17 cellular contexts compared by ENCODE assay signal in genomic region chr17:43939886-43940285, GRCh38. TPM values are rescaled to one million over a fixed set of nuclear protein-coding genes. Genes with fewer than 3 reads are reported as not detected.
A peak's percentile ranks its signal among the peaks of the same experiment; 100 is the strongest.
DNase-seq lines count a peak whose midpoint lies in the region; ATAC-seq and TF ChIP-seq lines count a peak whose summit lies in the region.
"Had no signal": no experiment of that assay in that cellular context is flagged by ENCODE, and none has a peak within 500 bp of the region (broad histone marks: within the 10 kb centered on the region; RNA-seq: fewer than 3 reads in every experiment).

No MANE protein-coding gene starts in this region.

- H3K4me1 Mint-ChIP-seq in central memory CD8-positive, alpha-beta T cell = peaks cover 5% of the 10 kb centered on the region
- H3K4me1 Mint-ChIP-seq in chondrocyte (ENCODE audit: low read depth) = peaks cover 3% of the 10 kb centered on the region

- no peak overlapping the region for H2AK5ac ChIP-seq in neuronal stem cell (ENCODE audit: low read depth, low read length)

- H3K79me1 ChIP-seq in neuronal stem cell (ENCODE audit: low read depth, low read length) = no peaks in the 10 kb centered on the region

- H3K27me3 Mint-ChIP-seq in central memory CD8-positive, alpha-beta T cell = no peaks in the 10 kb centered on the region
- H3K27me3 Mint-ChIP-seq in chondrocyte (ENCODE audit: low read depth) = peaks cover 11% of the 10 kb centered on the region

- H3K14ac ChIP-seq in neuronal stem cell (ENCODE audit: low read length) = no peak overlapping the region

- no peak overlapping the region for H2BK5ac ChIP-seq in neuronal stem cell (ENCODE audit: low read length)

- no peak overlapping the region for H4K91ac ChIP-seq in neuronal stem cell (ENCODE audit: low read depth, low read length, poor library complexity)

- H3K36me3 Mint-ChIP-seq in central memory CD8-positive, alpha-beta T cell (ENCODE audit: insufficient read depth) = peaks cover 1% of the 10 kb centered on the region
- H3K36me3 Mint-ChIP-seq in chondrocyte (ENCODE audit: low read depth) = no peaks in the 10 kb centered on the region
- H3K36me3 Mint-ChIP-seq: CD8-positive, alpha-beta T cell had no signal

- H3K4ac ChIP-seq in neuronal stem cell (ENCODE audit: low read length) = no peak overlapping the region

- H3K27ac ChIP-seq in BLaER1 treated with 17β-estradiol and CSF1 and Interleukin-3, amounts not matched to agents 10 nM and 100 nM = no peak overlapping the region
- H3K27ac ChIP-seq in neuronal stem cell (replicated peaks; ENCODE audit: low read length) (no peak overlapping the region), esophagus muscularis mucosa (replicated peaks in 1 of 4) (no peak overlapping the region)
- H3K27ac ChIP-seq: KMS-11 had no signal

- peak overlapping the region; percentile 69 for H3K4me3 Mint-ChIP-seq in central memory CD8-positive, alpha-beta T cell
- H3K4me3 Mint-ChIP-seq in chondrocyte (ENCODE audit: unreplicated experiment) = no peak overlapping the region
- H3K4me3 Mint-ChIP-seq: GM23338, HFFc6 had no signal

- no peak overlapping the region for H2BK120ac ChIP-seq in neuronal stem cell (ENCODE audit: low read depth, low read length)

- peak overlapping the region in 8 of 11 experiments; percentile 71 to 93 (median 88); a peak in 12 of 22 replicates for H3K4me2 ChIP-seq in BLaER1 treated with 17β-estradiol and CSF1 and Interleukin-3, amounts not matched to agents 10 nM and 100 nM
- H3K4me2 ChIP-seq in neuronal stem cell (ENCODE audit: insufficient read depth, low read length, poor library complexity, severe bottlenecking) = no peak overlapping the region
- H3K4me2 ChIP-seq: GM23338, KMS-11 had no signal

- no peak overlapping the region for H4K8ac ChIP-seq in neuronal stem cell (ENCODE audit: low read depth, low read length)

- no peaks in the 10 kb centered on the region for H4K20me1 ChIP-seq in BLaER1 treated with 17β-estradiol and CSF1 and Interleukin-3, amounts not matched to agents 10 nM and 100 nM

- intact Hi-C loops in esophagus muscularis mucosa (cut with DNase I) = loop anchor here (5.0 kb wide), 1 partner anchor 52 kb away; no protein-coding TSS in a partner anchor

- H2BK15ac ChIP-seq in neuronal stem cell (ENCODE audit: low read length) = peak overlapping the region; percentile 40

- no peaks in the 10 kb centered on the region for H3K9me3 Mint-ChIP-seq in central memory CD8-positive, alpha-beta T cell
- H3K9me3 Mint-ChIP-seq in chondrocyte (ENCODE audit: low read depth) = no peaks in the 10 kb centered on the region
- H3K9me3 Mint-ChIP-seq: CD8-positive, alpha-beta T cell; GM23338; HFFc6 had no signal

- no peak overlapping the region for H3K27ac Mint-ChIP-seq in central memory CD8-positive, alpha-beta T cell (ENCODE audit: low read depth)
- H3K27ac Mint-ChIP-seq in chondrocyte (ENCODE audit: unreplicated experiment) = no peak overlapping the region
- H3K27ac Mint-ChIP-seq: CD8-positive, alpha-beta T cell; GM23338; HFFc6 had no signal

- no peak overlapping the region for H3K4me3 ChIP-seq in BLaER1 treated with 17β-estradiol and CSF1 and Interleukin-3, amounts not matched to agents 10 nM and 100 nM
- no peak overlapping the region for H3K4me3 ChIP-seq in neuronal stem cell (ENCODE audit: low read length in 2 of 2)
- no peak overlapping the region for H3K4me3 ChIP-seq in esophagus muscularis mucosa
- H3K4me3 ChIP-seq: GM23338 had no signal

- H2AFZ ChIP-seq in neuronal stem cell (ENCODE audit: low read length) = no peak overlapping the region
- H2AFZ ChIP-seq: GM23338 had no signal

- no peak overlapping the region for H2BK12ac ChIP-seq in neuronal stem cell (ENCODE audit: low read length)

- H3K23ac ChIP-seq in neuronal stem cell (ENCODE audit: low read depth, low read length, poor library complexity) = no peak overlapping the region

- H3K9ac ChIP-seq in BLaER1 treated with 17β-estradiol and CSF1 and Interleukin-3, amounts not matched to agents 10 nM and 100 nM = no peak overlapping the region
- H3K9ac ChIP-seq in neuronal stem cell (ENCODE audit: low read depth, low read length, poor library complexity) = no peak overlapping the region
- H3K9ac ChIP-seq: KMS-11 had no signal

- peaks cover 8 to 39% (median 33%) of the 10 kb centered on the region in 10 experiments; a peak in 19 of 20 replicates for H3K4me1 ChIP-seq in BLaER1 treated with 17β-estradiol and CSF1 and Interleukin-3, amounts not matched to agents 10 nM and 100 nM
- H3K4me1 ChIP-seq in neuronal stem cell (ENCODE audit: control insufficient read depth in 2 of 2, insufficient read depth in 1 of 2, low read depth in 1 of 2, low read length in 2 of 2) (peaks cover 0 to 10% of the 10 kb centered on the region in 2 donors), esophagus muscularis mucosa (peaks cover 6 to 19% (median 9%) of the 10 kb centered on the region in 4 donors)

- TF ChIP-seq POLR2A in esophagus muscularis mucosa (IDR thresholded peaks at IDR 0.05; ENCODE audit: low read depth) = no peak

- no peak for TF ChIP-seq EP300 in esophagus muscularis mucosa (IDR thresholded peaks at IDR 0.05)

- no peaks in the 10 kb centered on the region for H3K36me3 ChIP-seq in BLaER1 treated with 17β-estradiol and CSF1 and Interleukin-3, amounts not matched to agents 10 nM and 100 nM
- no peaks in the 10 kb centered on the region for H3K36me3 ChIP-seq in neuronal stem cell (replicated peaks in 1 of 2; ENCODE audit: control insufficient read depth in 2 of 2, insufficient read depth in 2 of 2, low read length in 2 of 2)
- H3K36me3 ChIP-seq in esophagus muscularis mucosa = no peaks in the 10 kb centered on the region

- DNase-seq in GM10266 (ENCODE audit: extremely low spot score) (peak; percentile 2), neuronal stem cell (ENCODE audit: low spot score) (no peak), chondrocyte (ENCODE audit: low spot score) (no peak), esophagus muscularis mucosa (ENCODE audit: extremely low spot score) (no peak), NOMO-1 (lab: John Stamatoyannopoulos, UW; ENCODE audit: unreplicated experiment in 2 of 2) (no peak)
- no peak for DNase-seq in central memory CD8-positive, alpha-beta T cell (ENCODE audit: low spot score in 2 of 2)
- no peak for DNase-seq in stimulated activated naive CD4-positive, alpha-beta T cell treated with Interleukin-2 at 50 U/mL for 16 hours (lab: John Stamatoyannopoulos, UW)
- DNase-seq: CD8-positive, alpha-beta T cell; DMS 273 treated with DMSO at 0.1 percent for 48 hours had no signal

- WGBS in neuronal stem cell (ENCODE audit: extremely low coverage in 2 of 2, insufficient read length in 2 of 2, insufficient replicate concordance in 1 of 2), 2 donors = no CpG with 5 or more reads among the region's 5 CpGs
- 97% methylated on average over 5 of the region's 5 CpGs for WGBS in esophagus muscularis mucosa

- no peaks in the 10 kb centered on the region for H3K9me3 ChIP-seq in BLaER1 treated with 17β-estradiol and CSF1 and Interleukin-3, amounts not matched to agents 10 nM and 100 nM (replicated peaks in 1 of 11)
- no peaks in the 10 kb centered on the region for H3K9me3 ChIP-seq in neuronal stem cell (replicated peaks in 1 of 2; ENCODE audit: control insufficient read depth in 2 of 2, insufficient read depth in 1 of 2, low read depth in 1 of 2, low read length in 2 of 2)
- H3K9me3 ChIP-seq in esophagus muscularis mucosa = no peaks in the 10 kb centered on the region

- ATAC-seq in central memory CD8-positive, alpha-beta T cell (replicated peaks; ENCODE audit: extremely low read depth, poor library complexity, severe bottlenecking) = no peak
- ATAC-seq: CD8-positive, alpha-beta T cell had no signal

- H3K27me3 ChIP-seq in BLaER1 treated with 17β-estradiol and CSF1 and Interleukin-3, amounts not matched to agents 10 nM and 100 nM = peaks cover 0 to 9% (median 4%) of the 10 kb centered on the region in 11 experiments; a peak in 7 of 22 replicates
- H3K27me3 ChIP-seq in neuronal stem cell (ENCODE audit: control insufficient read depth in 3 of 3, insufficient read depth in 3 of 3, low read depth in 1 of 3, low read length in 3 of 3) = peaks cover 0 to 49% (median 0%) of the 10 kb centered on the region in 3 experiments
- H3K27me3 ChIP-seq in esophagus muscularis mucosa = peaks cover 0 to 34% (median 9%) of the 10 kb centered on the region in 4 donors

- no peak overlapping the region for H3K18ac ChIP-seq in neuronal stem cell (ENCODE audit: low read length)

- TF ChIP-seq CTCF in GM10266 (IDR thresholded peaks at IDR 0.05; ENCODE audit: control insufficient read depth, insufficient read depth, low read depth, missing control alignments) (no peak), chondrocyte (IDR thresholded peaks at IDR 0.05) (no peak), esophagus muscularis mucosa (IDR thresholded peaks at IDR 0.05) (no peak)

RNA-seq across cellular contexts. Expression of gene PPY, which starts 2.4 kb away (rescaled TPM):
- not detected for polyA plus RNA-seq in neuronal stem cell (2013, experiment 1 of 2)
- polyA plus RNA-seq in neuronal stem cell (2013, experiment 2 of 2) = not detected
- total RNA-seq in chondrocyte (not detected in 3 replicates), esophagus muscularis mucosa (not detected)
- total RNA-seq: Calu3; CD8-positive, alpha-beta T cell; G401; GM23338; H7; HFFc6 had no signal
- polyA plus RNA-seq: BJ had no signal

RNA-seq across cellular contexts. Expression of gene PYY, which starts 13.9 kb away (rescaled TPM):
- 0.70 TPM for polyA plus RNA-seq in neuronal stem cell (2013, experiment 1 of 2)
- polyA plus RNA-seq in neuronal stem cell (2013, experiment 2 of 2) = 0.65 TPM
- total RNA-seq in chondrocyte = not detected in 3 replicates
- total RNA-seq in esophagus muscularis mucosa = not detected
- total RNA-seq: Calu3; CD8-positive, alpha-beta T cell; G401 had no signal
- polyA plus RNA-seq: BJ had no signal

RNA-seq across cellular contexts. Expression of gene MPP2, which starts 32.5 kb away (rescaled TPM):
- 13.6 TPM for polyA plus RNA-seq in neuronal stem cell (2013, experiment 1 of 2)
- polyA plus RNA-seq in neuronal stem cell (2013, experiment 2 of 2) = 14.1 TPM
- total RNA-seq in chondrocyte (7.0 to 7.8 TPM (median 7.5 TPM) in 3 replicates), esophagus muscularis mucosa (10 to 100 TPM; 13.3 to 15.9 (median 15.6) TPM)
